8 cellular contexts compared by ENCODE assay signal in the genomic region with DNA sequence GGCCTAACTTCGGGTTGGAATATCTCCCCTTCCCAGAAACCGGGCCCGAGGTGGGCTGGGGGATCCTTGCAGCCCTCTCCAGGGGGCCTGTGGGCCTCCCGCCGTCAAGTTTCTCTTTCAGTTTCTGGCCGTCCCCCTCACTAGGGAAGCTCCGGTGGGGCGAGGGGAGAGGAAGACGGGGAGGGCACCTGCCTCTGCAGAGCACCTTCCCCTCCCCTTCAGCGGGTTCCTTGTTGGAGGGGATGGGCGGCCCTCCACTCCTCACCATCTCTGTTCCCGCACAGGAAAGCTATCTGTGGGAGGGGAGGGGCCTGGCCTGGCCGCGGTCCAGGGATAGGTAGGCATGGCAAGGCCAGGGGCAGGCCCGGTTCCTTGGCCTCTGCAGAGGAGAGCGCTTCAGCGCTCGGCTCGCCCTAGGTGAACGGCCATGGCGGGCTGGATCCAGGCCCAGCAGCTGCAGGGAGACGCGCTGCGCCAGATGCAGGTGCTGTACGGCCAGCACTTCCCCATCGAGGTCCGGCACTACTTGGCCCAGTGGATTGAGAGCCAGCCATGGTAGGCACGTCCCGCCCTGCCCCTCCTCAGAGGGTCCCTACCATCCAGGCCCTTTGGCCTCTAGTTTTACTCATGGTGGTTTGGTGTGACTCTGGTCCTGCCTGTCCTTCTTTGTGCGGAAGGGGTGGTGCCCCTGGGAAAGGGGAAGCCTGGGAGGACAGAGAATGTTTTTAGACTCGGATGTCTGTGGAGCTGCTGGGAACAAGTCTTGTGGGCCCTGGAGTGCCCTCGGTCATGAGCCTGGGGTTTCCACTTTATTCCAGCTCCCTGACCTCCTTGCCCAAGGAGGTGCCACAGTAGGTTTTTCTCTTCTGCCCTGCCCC. TPM values are rescaled to one million over a fixed set of nuclear protein-coding genes. Genes with fewer than 3 reads are reported as not detected.
A peak's percentile ranks its signal among the peaks of the same experiment; 100 is the strongest.
DNase-seq lines count a peak whose midpoint lies in the region; ATAC-seq, FAIRE-seq and TF ChIP-seq lines count a peak whose summit lies in the region.

No MANE protein-coding gene starts in this region.

- H3K4me3 Mint-ChIP-seq in astrocyte (ENCODE audit: unreplicated experiment) = no peak overlapping the region

- no peaks in the 10 kb centered on the region for H3K4me1 ChIP-seq in astrocyte (ENCODE audit: insufficient read depth, low read length)
- H3K4me1 ChIP-seq in right lobe of liver = peaks cover 0 to 6% (median 2%) of the 10 kb centered on the region in 4 donors
- H3K4me1 ChIP-seq in BE2C = peaks cover 2% of the 10 kb centered on the region; the same call in 1 of the 2 replicates

- H3K27me3 Mint-ChIP-seq in astrocyte (ENCODE audit: low read depth, unreplicated experiment) = peaks cover 38% of the 10 kb centered on the region

- H3K9me3 Mint-ChIP-seq in astrocyte (ENCODE audit: unreplicated experiment) = peaks cover 2% of the 10 kb centered on the region

- H3K27ac ChIP-seq in RWPE1 = peak overlapping the region; percentile 10; the same call in 1 of the 2 replicates
- no peak overlapping the region for H3K27ac ChIP-seq in astrocyte (ENCODE audit: low read depth, low read length)
- H3K27ac ChIP-seq in right lobe of liver = peak overlapping the region in 2 of 3 donors; percentile 75 to 79

- CTCF ChIA-PET in RWPE1 (lab: Yijun Ruan, JAX) = interaction anchor here (0.6 to 2.3 kb wide), 2 partner anchors 23 to 72 kb away, joined by 3 to 9 read pairs; no protein-coding TSS in a partner anchor

- no peak overlapping the region for H2AFZ ChIP-seq in astrocyte (ENCODE audit: low read depth, low read length)

- H3K36me3 ChIP-seq in astrocyte (ENCODE audit: insufficient read depth, low read length) = no peaks in the 10 kb centered on the region
- no peaks in the 10 kb centered on the region for H3K36me3 ChIP-seq in right lobe of liver
- no peaks in the 10 kb centered on the region for H3K36me3 ChIP-seq in BE2C

- FAIRE-seq in astrocyte (lab: Jason Lieb, UNC) = no peak

- TF ChIP-seq CTCF in RWPE1 (conservative IDR thresholded peaks at IDR 0.05; ENCODE audit: low read depth) (no peak), astrocyte (IDR thresholded peaks at IDR 0.05; ENCODE audit: insufficient read depth, low read depth, low read length) (no peak), right lobe of liver (IDR thresholded peaks at IDR 0.05) (no peak), BE2C (IDR thresholded peaks at IDR 0.05; ENCODE audit: low read depth, low read length) (no peak)

- WGBS in right lobe of liver (ENCODE audit: insufficient coverage, low coverage, low lambda C conversion rate, missing lambda C conversion rate) = 20% methylated on average over 1 of the region's 32 CpGs

- H3K79me2 ChIP-seq in astrocyte (ENCODE audit: insufficient read depth, low read length) = no peaks in the 10 kb centered on the region

- H3K9ac ChIP-seq in astrocyte (ENCODE audit: low read length) = no peak overlapping the region

- peak overlapping the region; percentile 82 for H3K4me2 ChIP-seq in astrocyte (ENCODE audit: low read length)

- DNase-seq in RWPE1 (ENCODE audit: low spot score) = no peak
- DNase-seq in astrocyte (ENCODE audit: low read depth) = no peak
- DNase-seq in right lobe of liver = peak; percentile 65 to 73 (median 66)
- DNase-seq in stimulated activated CD8-positive, alpha-beta memory T cell treated with anti-CD3 and anti-CD28 coated beads, Interleukin-4, amount 100 ng/mL, for 4 hours (ENCODE audit: low read depth in 2 of 2, low spot score in 1 of 2) = peak; percentile 43 to 52
- DNase-seq in hypothalamus (lab: John Stamatoyannopoulos, UW) = no peak
- DNase-seq in BE2C = no peak

- H3K27ac Mint-ChIP-seq in astrocyte (ENCODE audit: unreplicated experiment) = no peak overlapping the region

- ATAC-seq in GM18909 (IDR thresholded peaks at IDR 0.05; ENCODE audit: poor library complexity, unreplicated experiment) (peak; percentile 18), right lobe of liver (peak; percentile 29 to 48 (median 42)), HG02588 (IDR thresholded peaks at IDR 0.05; ENCODE audit: unreplicated experiment) (no peak)

- H3K9me3 ChIP-seq in astrocyte (ENCODE audit: insufficient read depth, low read depth, low read length) = no peaks in the 10 kb centered on the region
- no peaks in the 10 kb centered on the region for H3K9me3 ChIP-seq in right lobe of liver
- H3K9me3 ChIP-seq in BE2C = no peaks in the 10 kb centered on the region

- H3K36me3 Mint-ChIP-seq in astrocyte (ENCODE audit: low read depth, unreplicated experiment) = peaks cover 5% of the 10 kb centered on the region

- TF ChIP-seq POLR2A in right lobe of liver (IDR thresholded peaks at IDR 0.05) = no peak

- POLR2A ChIA-PET in RWPE1 (lab: Yijun Ruan, JAX; ENCODE audit: low non-redundant PET) = no interaction called here

- H3K4me1 Mint-ChIP-seq in astrocyte (ENCODE audit: low read depth, unreplicated experiment) = peaks cover 10% of the 10 kb centered on the region

- intact Hi-C loops in right lobe of liver (cut with DNase I) = no loop called here

- H4K20me1 ChIP-seq in astrocyte (ENCODE audit: insufficient read depth, low read length) = no peaks in the 10 kb centered on the region

- H3K27me3 ChIP-seq in astrocyte (ENCODE audit: insufficient read depth, low read length) = no peaks in the 10 kb centered on the region
- H3K27me3 ChIP-seq in right lobe of liver = no peaks in the 10 kb centered on the region
- H3K27me3 ChIP-seq in BE2C = peaks cover 6% of the 10 kb centered on the region; the same call in 1 of the 2 replicates

- H3K4me3 ChIP-seq in astrocyte (ENCODE audit: insufficient read depth, low read depth, low read length) (no peak overlapping the region), right lobe of liver (peak overlapping the region; percentile 57 to 72 (median 58)), BE2C (ENCODE audit: low read depth, low read length) (no peak overlapping the region)

RNA-seq across cellular contexts. Expression of a gene that starts 0.9 kb away (rescaled TPM):
- total RNA-seq in astrocyte (0.77 and 1.9 TPM in 2 replicates), right lobe of liver (10 to 100 TPM in 1 of 6 experiments, 1 to 10 TPM in 5; 4.8 to 11.5 (median 7.7) TPM)
- polyA plus RNA-seq in BE2C (2012; ENCODE audit: insufficient read depth, insufficient read length, low read depth) = 11.8 TPM

RNA-seq across cellular contexts. Expression of a gene that starts 13.0 kb away (rescaled TPM):
- total RNA-seq in astrocyte = 23.1 and 23.7 TPM in 2 replicates
- total RNA-seq in right lobe of liver = 10 to 100 TPM; 21.2 to 29.0 (median 26.7) TPM
- polyA plus RNA-seq in BE2C (2012; ENCODE audit: insufficient read depth, insufficient read length, low read depth) = 19.0 TPM

Comparison
In these comparisons a context has a peak if more than half of its experiments do, and no peak if none do; other contexts are left out.
1. DNase-seq: peak in right lobe of liver (3 of 3) and stimulated activated CD8-positive, alpha-beta memory T cell treated with anti-CD3 and anti-CD28 coated beads, Interleukin-4, amount 100 ng/mL, for 4 hours (2 of 2); none in RWPE1 (single experiment), astrocyte (single experiment), hypothalamus (0 of 51) and BE2C (single experiment).
2. H3K4me3 ChIP-seq: peak in right lobe of liver (3 of 3); none in astrocyte (single experiment) and BE2C (single experiment).